Comparison of ENCODE assay signal across 10 cellular contexts in the genomic region with DNA sequence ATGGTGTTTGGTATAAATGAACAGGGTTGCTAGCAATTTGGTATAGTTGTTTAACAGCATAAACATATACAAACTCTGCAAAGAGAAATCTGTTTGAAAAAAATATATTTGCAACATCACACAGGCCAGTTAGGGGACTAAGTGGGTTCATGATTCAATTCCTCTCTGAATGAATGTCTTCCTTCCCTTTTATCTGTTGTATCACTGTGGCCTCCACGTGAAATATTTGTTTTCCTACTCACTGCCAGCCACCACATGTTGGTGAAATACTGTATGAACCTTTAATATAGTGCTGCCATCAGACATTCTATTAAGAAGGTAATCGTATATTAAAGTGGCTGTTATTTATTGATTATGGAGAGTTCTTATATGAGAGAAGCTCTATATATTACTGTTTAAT.
DNase-seq lines count a peak whose midpoint lies in the region; ATAC-seq and TF ChIP-seq lines count a peak whose summit lies in the region.
"Had no signal": no experiment of that assay in that cellular context is flagged by ENCODE, and none has a peak within 500 bp of the region (broad histone marks: within the 10 kb centered on the region; RNA-seq: fewer than 3 reads in every experiment).

No MANE protein-coding gene starts in this region.

- ATAC-seq in HG03045 (IDR thresholded peaks at IDR 0.05; ENCODE audit: unreplicated experiment), result no peak
- no peak for ATAC-seq in GM18867 (IDR thresholded peaks at IDR 0.05; ENCODE audit: unreplicated experiment)

- intact Hi-C loops in activated T-helper 2 cell treated with anti-CD3 and anti-CD28 coated beads, Interferon-gamma antibody, Interleukin-2, Interleukin-4, amounts not matched to agents 10 μg/mL and 5 μg/mL and 100 μg/mL, durations not matched to agents 14 hours and 24 hours and 36 hours (cut with micrococcal nuclease), result loop anchor here (10.0 kb wide), 1 partner anchor 576 kb away; no protein-coding TSS in a partner anchor
- intact Hi-C loops in posterior cingulate gyrus (cut with DNase I), result no loop called here

- H3K9me3 Mint-ChIP-seq in activated naive CD8-positive, alpha-beta T cell (ENCODE audit: low read depth), result peaks cover 4% of the 10 kb centered on the region
- H3K9me3 Mint-ChIP-seq in activated naive CD8-positive, alpha-beta T cell treated with anti-CD3 and anti-CD28 coated beads for 36 hours, result peaks cover 4% of the 10 kb centered on the region
- peaks cover 8% of the 10 kb centered on the region for H3K9me3 Mint-ChIP-seq in activated T-helper 2 cell treated with anti-CD3 and anti-CD28 coated beads, Interferon-gamma antibody, Interleukin-2, Interleukin-4, amounts not matched to agents 10 μg/mL and 5 μg/mL and 100 μg/mL, durations not matched to agents 14 hours and 24 hours and 36 hours
- H3K9me3 Mint-ChIP-seq in mesothelial cell of epicardium, result peaks cover 3% of the 10 kb centered on the region
- peaks cover 6% of the 10 kb centered on the region for H3K9me3 Mint-ChIP-seq in type B pancreatic cell
- H3K9me3 Mint-ChIP-seq: H9 had no signal

- no peak for TF ChIP-seq CTCF in mesothelial cell of epicardium (IDR thresholded peaks at IDR 0.05; ENCODE audit: unreplicated experiment)
- TF ChIP-seq CTCF in type B pancreatic cell (conservative IDR thresholded peaks at IDR 0.05), result no peak

- DNase-seq in activated naive CD8-positive, alpha-beta T cell treated with anti-CD3 and anti-CD28 coated beads for 36 hours, result no peak
- DNase-seq in activated T-helper 2 cell treated with anti-CD3 and anti-CD28 coated beads, Interferon-gamma antibody, Interleukin-2, Interleukin-4, amounts not matched to agents 10 μg/mL and 5 μg/mL and 100 μg/mL, durations not matched to agents 14 hours and 24 hours and 36 hours (ENCODE audit: low spot score), result no peak
- DNase-seq in mesothelial cell of epicardium (ENCODE audit: low spot score in 2 of 2, unreplicated experiment in 2 of 2) (no peak), type B pancreatic cell (ENCODE audit: extremely low spot score, unreplicated experiment) (no peak), posterior cingulate gyrus (no peak)
- DNase-seq: H9, T1000 had no signal

- peaks cover 72% of the 10 kb centered on the region for H3K4me1 Mint-ChIP-seq in activated naive CD8-positive, alpha-beta T cell (ENCODE audit: low read depth)
- peaks cover 42% of the 10 kb centered on the region for H3K4me1 Mint-ChIP-seq in activated naive CD8-positive, alpha-beta T cell treated with anti-CD3 and anti-CD28 coated beads for 36 hours
- peaks cover 92% of the 10 kb centered on the region for H3K4me1 Mint-ChIP-seq in activated T-helper 2 cell treated with anti-CD3 and anti-CD28 coated beads, Interferon-gamma antibody, Interleukin-2, Interleukin-4, amounts not matched to agents 10 μg/mL and 5 μg/mL and 100 μg/mL, durations not matched to agents 14 hours and 24 hours and 36 hours (ENCODE audit: low read depth)
- peaks cover 44% of the 10 kb centered on the region for H3K4me1 Mint-ChIP-seq in mesothelial cell of epicardium
- H3K4me1 Mint-ChIP-seq in type B pancreatic cell (ENCODE audit: unreplicated experiment), result peaks cover 37% of the 10 kb centered on the region
- H3K4me1 Mint-ChIP-seq: H9 had no signal

- H3K36me3 Mint-ChIP-seq in activated naive CD8-positive, alpha-beta T cell, result peaks cover 63% of the 10 kb centered on the region
- peaks cover 87% of the 10 kb centered on the region for H3K36me3 Mint-ChIP-seq in activated naive CD8-positive, alpha-beta T cell treated with anti-CD3 and anti-CD28 coated beads for 36 hours
- H3K36me3 Mint-ChIP-seq in activated T-helper 2 cell treated with anti-CD3 and anti-CD28 coated beads, Interferon-gamma antibody, Interleukin-2, Interleukin-4, amounts not matched to agents 10 μg/mL and 5 μg/mL and 100 μg/mL, durations not matched to agents 14 hours and 24 hours and 36 hours (ENCODE audit: low read depth), result peaks cover 100% of the 10 kb centered on the region
- peaks cover 58% of the 10 kb centered on the region for H3K36me3 Mint-ChIP-seq in mesothelial cell of epicardium
- H3K36me3 Mint-ChIP-seq in type B pancreatic cell, result peaks cover 70% of the 10 kb centered on the region

- peak overlapping the region; percentile 27 for H3K4me3 Mint-ChIP-seq in activated naive CD8-positive, alpha-beta T cell
- no peak overlapping the region for H3K4me3 Mint-ChIP-seq in activated naive CD8-positive, alpha-beta T cell treated with anti-CD3 and anti-CD28 coated beads for 36 hours
- H3K4me3 Mint-ChIP-seq in activated T-helper 2 cell treated with anti-CD3 and anti-CD28 coated beads, Interferon-gamma antibody, Interleukin-2, Interleukin-4, amounts not matched to agents 10 μg/mL and 5 μg/mL and 100 μg/mL, durations not matched to agents 14 hours and 24 hours and 36 hours (ENCODE audit: low read depth), result peak overlapping the region; percentile 18
- H3K4me3 Mint-ChIP-seq in mesothelial cell of epicardium (no peak overlapping the region), type B pancreatic cell (peak overlapping the region; percentile 39)
- H3K4me3 Mint-ChIP-seq: H9 had no signal

- peak overlapping the region; percentile 61 for H3K27ac Mint-ChIP-seq in activated naive CD8-positive, alpha-beta T cell
- no peak overlapping the region for H3K27ac Mint-ChIP-seq in activated naive CD8-positive, alpha-beta T cell treated with anti-CD3 and anti-CD28 coated beads for 36 hours
- peak overlapping the region; percentile 28 for H3K27ac Mint-ChIP-seq in activated T-helper 2 cell treated with anti-CD3 and anti-CD28 coated beads, Interferon-gamma antibody, Interleukin-2, Interleukin-4, amounts not matched to agents 10 μg/mL and 5 μg/mL and 100 μg/mL, durations not matched to agents 14 hours and 24 hours and 36 hours
- H3K27ac Mint-ChIP-seq in mesothelial cell of epicardium, result peak overlapping the region; percentile 72
- H3K27ac Mint-ChIP-seq in type B pancreatic cell, result peak overlapping the region; percentile 39
- H3K27ac Mint-ChIP-seq: H9 had no signal

- no peaks in the 10 kb centered on the region for H3K27me3 Mint-ChIP-seq in activated naive CD8-positive, alpha-beta T cell
- no peaks in the 10 kb centered on the region for H3K27me3 Mint-ChIP-seq in activated naive CD8-positive, alpha-beta T cell treated with anti-CD3 and anti-CD28 coated beads for 36 hours
- no peaks in the 10 kb centered on the region for H3K27me3 Mint-ChIP-seq in activated T-helper 2 cell treated with anti-CD3 and anti-CD28 coated beads, Interferon-gamma antibody, Interleukin-2, Interleukin-4, amounts not matched to agents 10 μg/mL and 5 μg/mL and 100 μg/mL, durations not matched to agents 14 hours and 24 hours and 36 hours (ENCODE audit: low read depth)
- H3K27me3 Mint-ChIP-seq in mesothelial cell of epicardium (ENCODE audit: low read depth), result no peaks in the 10 kb centered on the region
- H3K27me3 Mint-ChIP-seq in type B pancreatic cell, result no peaks in the 10 kb centered on the region

Comparison
In these comparisons a context has a peak if more than half of its experiments do, and no peak if none do; other contexts are left out.
1. H3K4me3 Mint-ChIP-seq: peak in activated naive CD8-positive, alpha-beta T cell (single experiment), activated T-helper 2 cell treated with anti-CD3 and anti-CD28 coated beads, Interferon-gamma antibody, Interleukin-2, Interleukin-4, amounts not matched to agents 10 μg/mL and 5 μg/mL and 100 μg/mL, durations not matched to agents 14 hours and 24 hours and 36 hours (single experiment) and type B pancreatic cell (single experiment); none in activated naive CD8-positive, alpha-beta T cell treated with anti-CD3 and anti-CD28 coated beads for 36 hours (single experiment) and mesothelial cell of epicardium (single experiment).